Comparison of ENCODE assay signal across 14 cellular contexts in genomic region chr4:165625281-165625680, GRCh38.
A peak's percentile ranks its signal among the peaks of the same experiment; 100 is the strongest.
DNase-seq lines count a peak whose midpoint lies in the region; ATAC-seq and TF ChIP-seq lines count a peak whose summit lies in the region.
"Had no signal": no experiment of that assay in that cellular context is flagged by ENCODE, and none has a peak within 500 bp of the region (broad histone marks: within the 10 kb centered on the region; RNA-seq: fewer than 3 reads in every experiment).

No MANE protein-coding gene starts in this region.

- H3K4me3 ChIP-seq in cardiac fibroblast (replicated peaks in 1 of 2; ENCODE audit: low read depth in 2 of 2, low read length in 2 of 2) = no peak overlapping the region
- H3K4me3 ChIP-seq: BLaER1 treated with 17β-estradiol and CSF1 and Interleukin-3, amounts not matched to agents 10 nM and 100 nM had no signal

- DNase-seq in HS-5 (ENCODE audit: low read depth) (peak; percentile 6), cardiac fibroblast (ENCODE audit: low read depth in 2 of 2) (peak; percentile 44 to 81), epithelial cell of prostate (ENCODE audit: low read depth, low spot score) (no peak), pulmonary artery endothelial cell (ENCODE audit: low read depth, low spot score) (peak; percentile 30), Right ventricle myocardium inferior (ENCODE audit: missing footprints) (no peak), left cardiac atrium (no peak), NCI-H146 (lab: John Stamatoyannopoulos, UW) (no peak)
- DNase-seq: ACHN; Calu3; CD4-positive, alpha-beta T cell; DMS 273 treated with DMSO at 0.1 percent for 48 hours had no signal

- peak overlapping the region; percentile 0 for H3K27ac ChIP-seq in epithelial cell of prostate
- H3K27ac ChIP-seq: BLaER1 treated with 17β-estradiol and CSF1 and Interleukin-3, amounts not matched to agents 10 nM and 100 nM; HL-60 had no signal

- no peak for ATAC-seq in Right ventricle myocardium inferior
- ATAC-seq in left cardiac atrium = no peak
- ATAC-seq: HCT116 had no signal

- intact Hi-C loops in Right ventricle myocardium inferior (cut with DNase I) (loop anchor here (10.0 kb wide), 1 partner anchor 250 kb away; the partner anchor contains the start of gene TLL1), left cardiac atrium (cut with DNase I) (loop anchor here in 1 of 2 donors (5.0 kb wide), 1 partner anchor 38 kb away; no protein-coding TSS in a partner anchor)

- no peak for TF ChIP-seq CTCF in cardiac fibroblast (IDR thresholded peaks at IDR 0.05; ENCODE audit: low read depth, low read length)

Comparison
In these comparisons a context has a peak if more than half of its experiments do, and no peak if none do; other contexts are left out.
1. DNase-seq: peak in HS-5 (single experiment), cardiac fibroblast (2 of 2) and pulmonary artery endothelial cell (single experiment); none in epithelial cell of prostate (single experiment), Right ventricle myocardium inferior (single experiment), left cardiac atrium (single experiment) and NCI-H146 (single experiment).